15 cellular contexts compared by ENCODE assay signal in genomic region chr11:45802531-45803317, GRCh38. TPM values are rescaled to one million over a fixed set of nuclear protein-coding genes. Genes with fewer than 3 reads are reported as not detected.
DNase-seq lines count a peak whose midpoint lies in the region; ATAC-seq and TF ChIP-seq lines count a peak whose summit lies in the region.
"Had no signal": no experiment of that assay in that cellular context is flagged by ENCODE, and none has a peak within 500 bp of the region (broad histone marks: within the 10 kb centered on the region; RNA-seq: fewer than 3 reads in every experiment).

No MANE protein-coding gene starts in this region.

- CTCF ChIA-PET in activated CD8-positive, alpha-beta memory T cell treated with anti-CD3 and anti-CD28 coated beads, Interleukin-2, amount 10 ng/mL, durations not matched to agents 7 days and 5 days (lab: Charles Lee): interaction anchor here (1.0 to 2.3 kb wide), 3 partner anchors 8 to 40 kb away, joined by 3 to 10 read pairs (median 3); no protein-coding TSS in a partner anchor

- peaks cover 15% of the 10 kb centered on the region for H3K4me1 ChIP-seq in mesenchymal stem cell (ENCODE audit: control insufficient read depth, insufficient read depth, low read depth, low read length)
- H3K4me1 ChIP-seq in spleen: peaks cover 24 to 36% (median 33%) of the 10 kb centered on the region in 6 donors
- H3K4me1 ChIP-seq in Karpas-422 (ENCODE audit: low read length): peaks cover 29% of the 10 kb centered on the region

- H3K27me3 ChIP-seq in mesenchymal stem cell (ENCODE audit: control insufficient read depth in 1 of 2, insufficient read depth in 1 of 2, low read length in 2 of 2) (peaks cover 0 to 11% of the 10 kb centered on the region in 2 experiments), spleen (replicated peaks in 1 of 7) (no peaks in the 10 kb centered on the region), Karpas-422 (ENCODE audit: low read length) (no peaks in the 10 kb centered on the region)
- H3K27me3 ChIP-seq: SJSA1, suprapubic skin had no signal

- H3K36me3 Mint-ChIP-seq in activated T-cell treated with anti-CD3 and anti-CD28 coated beads, Interleukin-2, amount 50 U/mL, for 24 hours (ENCODE audit: low read depth): peaks cover 13% of the 10 kb centered on the region
- peaks cover 6% of the 10 kb centered on the region for H3K36me3 Mint-ChIP-seq in activated CD8-positive, alpha-beta memory T cell treated with anti-CD3 and anti-CD28 coated beads, Interleukin-2, amount 10 ng/mL, durations not matched to agents 7 days and 5 days

- no peak overlapping the region for H2BK5ac ChIP-seq in mesenchymal stem cell (ENCODE audit: low read depth, low read length, poor library complexity, severe bottlenecking)

- no peak overlapping the region for H3K4me3 ChIP-seq in mesenchymal stem cell (ENCODE audit: insufficient read depth in 1 of 2, low read depth in 1 of 2, low read length in 2 of 2)
- H3K4me3 ChIP-seq in spleen: no peak overlapping the region
- H3K4me3 ChIP-seq in Karpas-422 (ENCODE audit: low read length): no peak overlapping the region
- H3K4me3 ChIP-seq: prostate gland, SJSA1 had no signal

- no peak for ATAC-seq in activated CD8-positive, alpha-beta memory T cell treated with anti-CD3 and anti-CD28 coated beads, Interleukin-2, amount 10 ng/mL, durations not matched to agents 7 days and 5 days

- H3K27me3 Mint-ChIP-seq in activated T-cell treated with anti-CD3 and anti-CD28 coated beads, Interleukin-2, amount 50 U/mL, for 24 hours: no peaks in the 10 kb centered on the region
- no peaks in the 10 kb centered on the region for H3K27me3 Mint-ChIP-seq in activated CD8-positive, alpha-beta memory T cell treated with anti-CD3 and anti-CD28 coated beads, Interleukin-2, amount 10 ng/mL, durations not matched to agents 7 days and 5 days

- no peak overlapping the region for H3K4ac ChIP-seq in mesenchymal stem cell (ENCODE audit: low read depth in 1 of 2, low read length in 2 of 2)

- 90% methylated on average over 6 of the region's 10 CpGs for WGBS in mesenchymal stem cell
- WGBS in spleen, 5 donors: 92 to 96% (median 95%) methylated on average over 10 of the region's 10 CpGs

- H3K79me2 ChIP-seq in Karpas-422 (ENCODE audit: low read length): peaks cover 24% of the 10 kb centered on the region

- H3K27ac ChIP-seq in mesenchymal stem cell (ENCODE audit: low read length, poor library complexity, severe bottlenecking) (no peak overlapping the region), spleen (peak overlapping the region in 2 of 8 donors; percentile 15 to 32), Karpas-422 (ENCODE audit: low read length) (no peak overlapping the region)
- H3K27ac ChIP-seq: HL-60, prostate gland, SJSA1 had no signal

- no peaks in the 10 kb centered on the region for H3K9me3 ChIP-seq in mesenchymal stem cell (ENCODE audit: control insufficient read depth, low read length)
- H3K9me3 ChIP-seq in spleen: no peaks in the 10 kb centered on the region
- no peaks in the 10 kb centered on the region for H3K9me3 ChIP-seq in Karpas-422 (ENCODE audit: low read length)
- H3K9me3 ChIP-seq: prostate gland, SJSA1, suprapubic skin had no signal

- H2AFZ ChIP-seq in mesenchymal stem cell (ENCODE audit: low read depth, low read length) (no peak overlapping the region), Karpas-422 (ENCODE audit: low read length) (no peak overlapping the region)

- H3K4me2 ChIP-seq in mesenchymal stem cell (ENCODE audit: low read length, poor library complexity, severe bottlenecking) (no peak overlapping the region), Karpas-422 (ENCODE audit: low read depth, low read length, poor library complexity, severe bottlenecking) (no peak overlapping the region)

- H3K4me3 Mint-ChIP-seq in activated T-cell treated with anti-CD3 and anti-CD28 coated beads, Interleukin-2, amount 50 U/mL, for 24 hours: peak overlapping the region; percentile 29
- H3K4me3 Mint-ChIP-seq in activated CD8-positive, alpha-beta memory T cell treated with anti-CD3 and anti-CD28 coated beads, Interleukin-2, amount 10 ng/mL, durations not matched to agents 7 days and 5 days: peak overlapping the region; percentile 4

- intact Hi-C loops in spleen (cut with DNase I; ENCODE audit: low total_unique reads): no loop called here

- no peak for TF ChIP-seq CTCF in spleen (IDR thresholded peaks at IDR 0.05 in 8 of 11, conservative IDR thresholded peaks at IDR 0.05 in 3 of 11)

- H3K79me1 ChIP-seq in mesenchymal stem cell (replicated peaks; ENCODE audit: low read length, poor library complexity, severe bottlenecking): peaks cover 8% of the 10 kb centered on the region

- H3K4me1 Mint-ChIP-seq in activated T-cell treated with anti-CD3 and anti-CD28 coated beads, Interleukin-2, amount 50 U/mL, for 24 hours (ENCODE audit: low read depth): peaks cover 24% of the 10 kb centered on the region
- H3K4me1 Mint-ChIP-seq in activated CD8-positive, alpha-beta memory T cell treated with anti-CD3 and anti-CD28 coated beads, Interleukin-2, amount 10 ng/mL, durations not matched to agents 7 days and 5 days: peaks cover 23% of the 10 kb centered on the region

- no peaks in the 10 kb centered on the region for H3K9me2 ChIP-seq in Karpas-422 (replicated peaks; ENCODE audit: insufficient read depth, low read length)

- no peak overlapping the region for H4K91ac ChIP-seq in mesenchymal stem cell (ENCODE audit: low read length)

- no peak overlapping the region for H3K23ac ChIP-seq in mesenchymal stem cell (ENCODE audit: low read length in 2 of 2)

- no peak for DNase-seq in activated T-cell treated with anti-CD3 and anti-CD28 coated beads, Interleukin-2, amount 50 U/mL, for 24 hours
- no peak for DNase-seq in activated T-cell treated with anti-CD3 and anti-CD28 coated beads for 4 hours
- peak; percentile 28 for DNase-seq in activated CD8-positive, alpha-beta memory T cell treated with anti-CD3 and anti-CD28 coated beads, Interleukin-2, amount 10 ng/mL, durations not matched to agents 7 days and 5 days
- no peak for DNase-seq in mesenchymal stem cell
- peak; percentile 48 for DNase-seq in spleen
- DNase-seq in Karpas-422: no peak
- DNase-seq in medulla oblongata (ENCODE audit: extremely low spot score): no peak
- DNase-seq in NCI-H2196 treated with DMSO at 0.1 percent for 48 hours (lab: John Stamatoyannopoulos, UW; ENCODE audit: unreplicated experiment): no peak
- DNase-seq: GDM1, HFFc6, NCI-H1436 had no signal

- H2BK12ac ChIP-seq in mesenchymal stem cell (ENCODE audit: low read length in 2 of 2): peak overlapping the region in 1 of 2 experiments; percentile 10

- no peak overlapping the region for H2BK120ac ChIP-seq in mesenchymal stem cell (ENCODE audit: low read depth, low read length)

- no peak overlapping the region for H3K27ac Mint-ChIP-seq in activated T-cell treated with anti-CD3 and anti-CD28 coated beads, Interleukin-2, amount 50 U/mL, for 24 hours
- H3K27ac Mint-ChIP-seq in activated CD8-positive, alpha-beta memory T cell treated with anti-CD3 and anti-CD28 coated beads, Interleukin-2, amount 10 ng/mL, durations not matched to agents 7 days and 5 days: no peak overlapping the region
- H3K27ac Mint-ChIP-seq: HFFc6 had no signal

- H2BK15ac ChIP-seq in mesenchymal stem cell (ENCODE audit: low read depth, poor library complexity, severe bottlenecking): no peak overlapping the region

- H3K9me3 Mint-ChIP-seq in activated T-cell treated with anti-CD3 and anti-CD28 coated beads, Interleukin-2, amount 50 U/mL, for 24 hours: no peaks in the 10 kb centered on the region
- no peaks in the 10 kb centered on the region for H3K9me3 Mint-ChIP-seq in activated CD8-positive, alpha-beta memory T cell treated with anti-CD3 and anti-CD28 coated beads, Interleukin-2, amount 10 ng/mL, durations not matched to agents 7 days and 5 days (ENCODE audit: low read depth)
- H3K9me3 Mint-ChIP-seq: HFFc6 had no signal

- no peak overlapping the region for H3K9ac ChIP-seq in mesenchymal stem cell (ENCODE audit: low read length)
- H3K9ac ChIP-seq in Karpas-422 (ENCODE audit: low read length): no peak overlapping the region

- H3K36me3 ChIP-seq in mesenchymal stem cell (ENCODE audit: control insufficient read depth in 1 of 2, insufficient read depth in 2 of 2, low read depth in 1 of 2, low read length in 2 of 2) (peaks cover 0 to 7% of the 10 kb centered on the region in 2 experiments), spleen (peaks cover 0 to 7% (median 0%) of the 10 kb centered on the region in 6 donors), Karpas-422 (ENCODE audit: insufficient read depth, low read length) (no peaks in the 10 kb centered on the region)
- H3K36me3 ChIP-seq: prostate gland, suprapubic skin had no signal

- no peak for TF ChIP-seq POLR2A in spleen (IDR thresholded peaks at IDR 0.05)

- no peak overlapping the region for H3K14ac ChIP-seq in mesenchymal stem cell (ENCODE audit: low read length in 2 of 2)

- H4K8ac ChIP-seq in mesenchymal stem cell (ENCODE audit: low read length): no peak overlapping the region

- H3K18ac ChIP-seq in mesenchymal stem cell (ENCODE audit: low read depth in 1 of 2, low read length in 2 of 2): no peak overlapping the region

- H2AK5ac ChIP-seq in mesenchymal stem cell (ENCODE audit: low read length, severe bottlenecking): peak overlapping the region; percentile 29

- no peaks in the 10 kb centered on the region for H4K20me1 ChIP-seq in Karpas-422 (ENCODE audit: insufficient read depth, low read depth, low read length)

RNA-seq across cellular contexts. Expression of gene SLC35C1, which starts 2.2 kb away (rescaled TPM):
- 10 to 100 TPM; 15.2 to 15.7 TPM for total RNA-seq in activated CD8-positive, alpha-beta memory T cell treated with anti-CD3 and anti-CD28 coated beads, Interleukin-2, amount 10 ng/mL, durations not matched to agents 7 days and 5 days
- polyA plus RNA-seq in mesenchymal stem cell (2013, experiment 1 of 2): 22.9 TPM
- 23.8 TPM for polyA plus RNA-seq in mesenchymal stem cell (2013, experiment 2 of 2)
- total RNA-seq in spleen: 10 to 100 TPM in 5 of 7 donors, 1 to 10 TPM in 2; 9.3 to 14.2 (median 12.1) TPM
- 1 to 10 TPM; 2.8 to 7.4 (median 4.1) TPM for polyA plus RNA-seq in spleen
- 4.5 and 4.8 TPM in 2 replicates for total RNA-seq in Karpas-422 (2014; rRNA removed; shearing (Covaris generic); ENCODE audit: low replicate concordance)

RNA-seq across cellular contexts. Expression of gene CRY2, which starts 44.6 kb away (rescaled TPM):
- total RNA-seq in activated CD8-positive, alpha-beta memory T cell treated with anti-CD3 and anti-CD28 coated beads, Interleukin-2, amount 10 ng/mL, durations not matched to agents 7 days and 5 days: 10 to 100 TPM; 22.5 to 23.3 TPM
- 6.2 TPM for polyA plus RNA-seq in mesenchymal stem cell (2013, experiment 1 of 2)
- polyA plus RNA-seq in mesenchymal stem cell (2013, experiment 2 of 2): 5.3 TPM
- total RNA-seq in spleen: 10 to 100 TPM; 27.1 to 39.2 (median 33.1) TPM
- polyA plus RNA-seq in spleen: 10 to 100 TPM in 1 of 3 donors, 1 to 10 TPM in 2; 5.6 to 10.9 (median 5.6) TPM
- 12.5 and 16.1 TPM in 2 replicates for total RNA-seq in Karpas-422 (2014; rRNA removed; shearing (Covaris generic); ENCODE audit: low replicate concordance)

Comparison
In these comparisons a context has a peak if more than half of its experiments do, and no peak if none do; other contexts are left out.
1. DNase-seq: peak in activated CD8-positive, alpha-beta memory T cell treated with anti-CD3 and anti-CD28 coated beads, Interleukin-2, amount 10 ng/mL, durations not matched to agents 7 days and 5 days (single experiment) and spleen (single experiment); none in activated T-cell treated with anti-CD3 and anti-CD28 coated beads, Interleukin-2, amount 50 U/mL, for 24 hours (single experiment), activated T-cell treated with anti-CD3 and anti-CD28 coated beads for 4 hours (single experiment), mesenchymal stem cell (single experiment), Karpas-422 (single experiment), medulla oblongata (single experiment) and NCI-H2196 treated with DMSO at 0.1 percent for 48 hours (single experiment).